26 cellular contexts compared by ENCODE assay signal in genomic region chr2:239055756-239056493, GRCh38.
DNase-seq lines count a peak whose midpoint lies in the region; ATAC-seq lines count a peak whose summit lies in the region.
"Had no signal": no experiment of that assay in that cellular context is flagged by ENCODE, and none has a peak within 500 bp of the region (broad histone marks: within the 10 kb centered on the region; RNA-seq: fewer than 3 reads in every experiment).

No MANE protein-coding gene starts in this region.

- WGBS in mesenchymal stem cell: 82% methylated on average over 20 of the region's 20 CpGs

- no peak overlapping the region for H2AFZ ChIP-seq in mesenchymal stem cell (ENCODE audit: low read depth, low read length)
- H2AFZ ChIP-seq: hepatocyte, neural progenitor cell had no signal

- H2BK12ac ChIP-seq in mesenchymal stem cell (ENCODE audit: low read length in 2 of 2): no peak overlapping the region

- no peaks in the 10 kb centered on the region for H3K27me3 Mint-ChIP-seq in dendritic cell treated with granulocyte-macrophage colony-stimulating factor and Interleukin-4, amounts not matched to agents 40 ng/mL and 50 ng/mL, for 4 days
- H3K27me3 Mint-ChIP-seq: activated CD4-positive, alpha-beta memory T cell treated with anti-CD3 and anti-CD28 coated beads, Interleukin-2, amount 10 ng/mL, durations not matched to agents 7 days and 5 days; activated naive CD8-positive, alpha-beta T cell treated with anti-CD3 and anti-CD28 coated beads, Interleukin-2, amount 50 U/mL, for 24 hours; CD4-positive, CD25-positive, alpha-beta regulatory T cell; stimulated activated naive B cell treated with anti-CD40 and anti-IgM and Interleukin-4, amounts not matched to agents 10 μg/mL and 1 μg/mL and 100 μg/mL, for 72 hours had no signal

- ATAC-seq in GM21447 (IDR thresholded peaks at IDR 0.05; ENCODE audit: unreplicated experiment) (no peak), HG02970 (IDR thresholded peaks at IDR 0.05; ENCODE audit: low FRiP score, unreplicated experiment) (no peak)
- ATAC-seq: activated naive CD8-positive, alpha-beta T cell treated with anti-CD3 and anti-CD28 coated beads, Interleukin-2, amount 50 U/mL, for 24 hours; HepG2; SK-N-SH treated with all-trans-retinoic acid at 6 μM for 48 hours; stimulated activated naive B cell treated with anti-CD40 and anti-IgM and Interleukin-4, amounts not matched to agents 10 μg/mL and 1 μg/mL and 100 μg/mL, for 72 hours had no signal

- DNase-seq in EL (peak; percentile 9), M059J (ENCODE audit: low read depth) (peak; percentile 14), mesenchymal stem cell (peak; percentile 22), COLO668 (lab: John Stamatoyannopoulos, UW; ENCODE audit: unreplicated experiment) (no peak), NCI-H187 (lab: John Stamatoyannopoulos, UW) (no peak)
- DNase-seq: activated CD4-positive, alpha-beta memory T cell treated with anti-CD3 and anti-CD28 coated beads, Interleukin-2, amount 10 ng/mL, durations not matched to agents 7 days and 5 days; activated effector memory CD4-positive, alpha-beta T cell treated with Interleukin-2 at 50 U/mL for 16 hours; activated naive CD8-positive, alpha-beta T cell treated with anti-CD3 and anti-CD28 coated beads, Interleukin-2, amount 50 U/mL, for 24 hours; brain microvascular endothelial cell; CD4-positive, CD25-positive, alpha-beta regulatory T cell; GDM1; immature natural killer cell; left ventricle myocardium inferior; NCI-H1436 treated with DMSO at 0.1 percent for 48 hours; NCI-H510A treated with DMSO at 0.1 percent for 48 hours; stimulated activated CD4-positive, alpha-beta T cell treated with anti-CD3 and anti-CD28 coated beads, Interleukin-2, amount 100 ng/mL, for 24 hours; stimulated activated naive B cell treated with anti-CD40 and anti-IgM and Interleukin-4, amounts not matched to agents 10 μg/mL and 1 μg/mL and 100 μg/mL, for 72 hours had no signal

- no peak overlapping the region for H3K4ac ChIP-seq in mesenchymal stem cell (ENCODE audit: low read depth in 1 of 2, low read length in 2 of 2)

- no peak overlapping the region for H3K9ac ChIP-seq in mesenchymal stem cell (ENCODE audit: low read length)
- H3K9ac ChIP-seq: neural progenitor cell had no signal

- peaks cover 13% of the 10 kb centered on the region for H3K9me3 ChIP-seq in mesenchymal stem cell (ENCODE audit: control insufficient read depth, low read length)

- H3K14ac ChIP-seq in mesenchymal stem cell (ENCODE audit: low read length in 2 of 2): no peak overlapping the region

- no peaks in the 10 kb centered on the region for H3K79me1 ChIP-seq in mesenchymal stem cell (replicated peaks; ENCODE audit: low read length, poor library complexity, severe bottlenecking)

- intact Hi-C loops in dendritic cell treated with granulocyte-macrophage colony-stimulating factor and Interleukin-4, amounts not matched to agents 40 ng/mL and 50 ng/mL, for 4 days (cut with micrococcal nuclease): no loop called here

- H3K36me3 ChIP-seq in mesenchymal stem cell (ENCODE audit: control insufficient read depth in 1 of 2, insufficient read depth in 2 of 2, low read depth in 1 of 2, low read length in 2 of 2): peaks cover 27 to 48% of the 10 kb centered on the region in 2 experiments
- H3K36me3 ChIP-seq: brain microvascular endothelial cell, neural progenitor cell had no signal

- no peaks in the 10 kb centered on the region for H3K27me3 ChIP-seq in mesenchymal stem cell (ENCODE audit: control insufficient read depth in 1 of 2, insufficient read depth in 1 of 2, low read length in 2 of 2)
- H3K27me3 ChIP-seq: brain microvascular endothelial cell, hepatocyte, neural progenitor cell had no signal

- no peak overlapping the region for H3K4me3 ChIP-seq in mesenchymal stem cell (ENCODE audit: insufficient read depth in 1 of 2, low read depth in 1 of 2, low read length in 2 of 2)
- H3K4me3 ChIP-seq: coronary artery, hepatocyte, left ventricle myocardium inferior, neural progenitor cell, thoracic aorta had no signal

- no peak overlapping the region for H2BK5ac ChIP-seq in mesenchymal stem cell (ENCODE audit: low read depth, low read length, poor library complexity, severe bottlenecking)

- H3K4me3 Mint-ChIP-seq in dendritic cell treated with granulocyte-macrophage colony-stimulating factor and Interleukin-4, amounts not matched to agents 40 ng/mL and 50 ng/mL, for 4 days: no peak overlapping the region
- H3K4me3 Mint-ChIP-seq: activated CD4-positive, alpha-beta memory T cell treated with anti-CD3 and anti-CD28 coated beads, Interleukin-2, amount 10 ng/mL, durations not matched to agents 7 days and 5 days; activated naive CD8-positive, alpha-beta T cell treated with anti-CD3 and anti-CD28 coated beads, Interleukin-2, amount 50 U/mL, for 24 hours; CD4-positive, CD25-positive, alpha-beta regulatory T cell; immature natural killer cell; neural progenitor cell; stimulated activated naive B cell treated with anti-CD40 and anti-IgM and Interleukin-4, amounts not matched to agents 10 μg/mL and 1 μg/mL and 100 μg/mL, for 72 hours had no signal

- peak overlapping the region; percentile 6 for H3K27ac Mint-ChIP-seq in dendritic cell treated with granulocyte-macrophage colony-stimulating factor and Interleukin-4, amounts not matched to agents 40 ng/mL and 50 ng/mL, for 4 days
- H3K27ac Mint-ChIP-seq: activated CD4-positive, alpha-beta memory T cell treated with anti-CD3 and anti-CD28 coated beads, Interleukin-2, amount 10 ng/mL, durations not matched to agents 7 days and 5 days; activated naive CD8-positive, alpha-beta T cell treated with anti-CD3 and anti-CD28 coated beads, Interleukin-2, amount 50 U/mL, for 24 hours; CD4-positive, CD25-positive, alpha-beta regulatory T cell; stimulated activated naive B cell treated with anti-CD40 and anti-IgM and Interleukin-4, amounts not matched to agents 10 μg/mL and 1 μg/mL and 100 μg/mL, for 72 hours had no signal

- no peak overlapping the region for H2BK120ac ChIP-seq in mesenchymal stem cell (ENCODE audit: low read depth, low read length)

- H4K91ac ChIP-seq in mesenchymal stem cell (ENCODE audit: low read length): no peak overlapping the region

- no peak overlapping the region for H3K18ac ChIP-seq in mesenchymal stem cell (ENCODE audit: low read depth in 1 of 2, low read length in 2 of 2)

- no peak overlapping the region for H3K27ac ChIP-seq in mesenchymal stem cell (ENCODE audit: low read length, poor library complexity, severe bottlenecking)
- H3K27ac ChIP-seq: brain microvascular endothelial cell, coronary artery, hepatocyte, left ventricle myocardium inferior, neural progenitor cell, thoracic aorta had no signal

- H3K4me2 ChIP-seq in mesenchymal stem cell (ENCODE audit: low read length, poor library complexity, severe bottlenecking): no peak overlapping the region
- H3K4me2 ChIP-seq: hepatocyte, neural progenitor cell had no signal

- no peak overlapping the region for H4K8ac ChIP-seq in mesenchymal stem cell (ENCODE audit: low read length)

- H3K23ac ChIP-seq in mesenchymal stem cell (ENCODE audit: low read length in 2 of 2): no peak overlapping the region

- no peak overlapping the region for H2AK5ac ChIP-seq in mesenchymal stem cell (ENCODE audit: low read length, severe bottlenecking)

- H3K36me3 Mint-ChIP-seq in dendritic cell treated with granulocyte-macrophage colony-stimulating factor and Interleukin-4, amounts not matched to agents 40 ng/mL and 50 ng/mL, for 4 days (ENCODE audit: low read depth): peaks cover 19% of the 10 kb centered on the region

- no peaks in the 10 kb centered on the region for H3K4me1 Mint-ChIP-seq in dendritic cell treated with granulocyte-macrophage colony-stimulating factor and Interleukin-4, amounts not matched to agents 40 ng/mL and 50 ng/mL, for 4 days (ENCODE audit: low read depth)
- H3K4me1 Mint-ChIP-seq: activated naive CD8-positive, alpha-beta T cell treated with anti-CD3 and anti-CD28 coated beads, Interleukin-2, amount 50 U/mL, for 24 hours; CD4-positive, CD25-positive, alpha-beta regulatory T cell; neural progenitor cell; stimulated activated naive B cell treated with anti-CD40 and anti-IgM and Interleukin-4, amounts not matched to agents 10 μg/mL and 1 μg/mL and 100 μg/mL, for 72 hours had no signal

- no peaks in the 10 kb centered on the region for H3K9me3 Mint-ChIP-seq in dendritic cell treated with granulocyte-macrophage colony-stimulating factor and Interleukin-4, amounts not matched to agents 40 ng/mL and 50 ng/mL, for 4 days
- H3K9me3 Mint-ChIP-seq: activated CD4-positive, alpha-beta memory T cell treated with anti-CD3 and anti-CD28 coated beads, Interleukin-2, amount 10 ng/mL, durations not matched to agents 7 days and 5 days; activated naive CD8-positive, alpha-beta T cell treated with anti-CD3 and anti-CD28 coated beads, Interleukin-2, amount 50 U/mL, for 24 hours; immature natural killer cell; neural progenitor cell; stimulated activated naive B cell treated with anti-CD40 and anti-IgM and Interleukin-4, amounts not matched to agents 10 μg/mL and 1 μg/mL and 100 μg/mL, for 72 hours had no signal

- H2BK15ac ChIP-seq in mesenchymal stem cell (ENCODE audit: low read depth, poor library complexity, severe bottlenecking): no peak overlapping the region

- peaks cover 4% of the 10 kb centered on the region for H3K4me1 ChIP-seq in mesenchymal stem cell (ENCODE audit: control insufficient read depth, insufficient read depth, low read depth, low read length)
- H3K4me1 ChIP-seq: left ventricle myocardium inferior, neural progenitor cell had no signal

Comparison
In these comparisons a context has a peak if more than half of its experiments do, and no peak if none do; other contexts are left out.
1. DNase-seq: peak in EL (single experiment), M059J (single experiment) and mesenchymal stem cell (single experiment); none in COLO668 (single experiment) and NCI-H187 (0 of 2).